In genomic region chr1:15406911-15407559, GRCh38 we compare ENCODE assay signal across 12 cellular contexts. TPM values are rescaled to one million over a fixed set of nuclear protein-coding genes. Genes with fewer than 3 reads are reported as not detected.
DNase-seq lines count a peak whose midpoint lies in the region; ATAC-seq, FAIRE-seq and TF ChIP-seq lines count a peak whose summit lies in the region.
"Had no signal": no experiment of that assay in that cellular context is flagged by ENCODE, and none has a peak within 500 bp of the region (broad histone marks: within the 10 kb centered on the region; RNA-seq: fewer than 3 reads in every experiment).

No MANE protein-coding gene starts in this region.

- peaks cover 30% of the 10 kb centered on the region for H3K27me3 Mint-ChIP-seq in activated CD8-positive, alpha-beta T cell treated with anti-CD3 and anti-CD28 coated beads, Interleukin-2, amount 10 ng/mL, durations not matched to agents 7 days and 5 days (ENCODE audit: low read depth)

- no peak for TF ChIP-seq CTCF in astrocyte of the spinal cord (IDR thresholded peaks at IDR 0.05; ENCODE audit: low read depth, low read length)

- no peak overlapping the region for H3K27ac Mint-ChIP-seq in activated CD8-positive, alpha-beta T cell treated with anti-CD3 and anti-CD28 coated beads, Interleukin-2, amount 10 ng/mL, durations not matched to agents 7 days and 5 days

- H3K36me3 Mint-ChIP-seq in activated CD8-positive, alpha-beta T cell treated with anti-CD3 and anti-CD28 coated beads, Interleukin-2, amount 10 ng/mL, durations not matched to agents 7 days and 5 days (ENCODE audit: low read depth), result peaks cover 9% of the 10 kb centered on the region

- H3K9me3 Mint-ChIP-seq in activated CD8-positive, alpha-beta T cell treated with anti-CD3 and anti-CD28 coated beads, Interleukin-2, amount 10 ng/mL, durations not matched to agents 7 days and 5 days (ENCODE audit: insufficient read depth), result no peaks in the 10 kb centered on the region

- H3K4me3 Mint-ChIP-seq in activated CD8-positive, alpha-beta T cell treated with anti-CD3 and anti-CD28 coated beads, Interleukin-2, amount 10 ng/mL, durations not matched to agents 7 days and 5 days, result no peak overlapping the region

- no peak for FAIRE-seq in frontal cortex (lab: Jason Lieb, UNC)

- CTCF ChIA-PET in activated CD8-positive, alpha-beta T cell treated with anti-CD3 and anti-CD28 coated beads, Interleukin-2, amount 10 ng/mL, durations not matched to agents 7 days and 5 days (lab: Charles Lee), result interaction anchor here (1.2 to 1.3 kb wide), 3 partner anchors 10 to 84 kb away, joined by 3 to 5 read pairs (median 3); no protein-coding TSS in a partner anchor

- in situ Hi-C loops in astrocyte of the spinal cord (cut with HindIII; ENCODE audit: low sequenced_read_pairs), result no loop called here

- H3K4me3 ChIP-seq in astrocyte of the spinal cord (ENCODE audit: low read depth, low read length), result no peak overlapping the region
- H3K4me3 ChIP-seq: lung had no signal

- H3K4me1 Mint-ChIP-seq in activated CD8-positive, alpha-beta T cell treated with anti-CD3 and anti-CD28 coated beads, Interleukin-2, amount 10 ng/mL, durations not matched to agents 7 days and 5 days (ENCODE audit: low read depth), result peaks cover 20% of the 10 kb centered on the region

- POLR2A ChIA-PET in activated CD8-positive, alpha-beta T cell treated with anti-CD3 and anti-CD28 coated beads, Interleukin-2, amount 10 ng/mL, durations not matched to agents 7 days and 5 days (lab: Charles Lee), result no interaction called here

- ATAC-seq in GM18502 (IDR thresholded peaks at IDR 0.05; ENCODE audit: poor library complexity, unreplicated experiment), result no peak
- ATAC-seq in activated CD8-positive, alpha-beta T cell treated with anti-CD3 and anti-CD28 coated beads, Interleukin-2, amount 10 ng/mL, durations not matched to agents 7 days and 5 days, result no peak

- DNase-seq in HCEC 1CT, result peak; percentile 61
- peak; percentile 71 for DNase-seq in astrocyte of the spinal cord (ENCODE audit: low read depth, low spot score)
- peak; percentile 75 for DNase-seq in iris pigment epithelial cell (ENCODE audit: low read depth)
- peak; percentile 52 for DNase-seq in superior temporal gyrus (ENCODE audit: extremely low spot score)
- no peak for DNase-seq in activated CD8-positive, alpha-beta T cell treated with anti-CD3 and anti-CD28 coated beads, Interleukin-2, amount 10 ng/mL, durations not matched to agents 7 days and 5 days
- no peak for DNase-seq in frontal cortex (ENCODE audit: low spot score in 2 of 2)
- no peak for DNase-seq in stimulated activated CD4-positive, alpha-beta T cell treated with anti-CD3 and anti-CD28 coated beads, Interleukin-4, amount 100 ng/mL, for 4 hours
- DNase-seq: effector memory CD4-positive, alpha-beta T cell; NCI-H187; stimulated activated CD4-positive, alpha-beta T cell treated with anti-CD3 and anti-CD28 coated beads, Interleukin-2, amount 100 ng/mL, for 48 hours had no signal

RNA-seq across cellular contexts. Expression of gene EFHD2, which starts 2.7 kb away (rescaled TPM):
- 10 to 100 TPM; 71.0 to 71.8 TPM for total RNA-seq in activated CD8-positive, alpha-beta T cell treated with anti-CD3 and anti-CD28 coated beads, Interleukin-2, amount 10 ng/mL, durations not matched to agents 7 days and 5 days
- total RNA-seq in frontal cortex, result 5.3 TPM

RNA-seq across cellular contexts. Expression of gene CTRC, which starts 31.2 kb away (rescaled TPM):
- not detected for total RNA-seq in activated CD8-positive, alpha-beta T cell treated with anti-CD3 and anti-CD28 coated beads, Interleukin-2, amount 10 ng/mL, durations not matched to agents 7 days and 5 days
- total RNA-seq in frontal cortex, result not detected

RNA-seq across cellular contexts. Expression of gene CELA2A, which starts 49.5 kb away (rescaled TPM):
- not detected for total RNA-seq in activated CD8-positive, alpha-beta T cell treated with anti-CD3 and anti-CD28 coated beads, Interleukin-2, amount 10 ng/mL, durations not matched to agents 7 days and 5 days
- not detected for total RNA-seq in frontal cortex

Comparison
In these comparisons a context has a peak if more than half of its experiments do, and no peak if none do; other contexts are left out.
1. DNase-seq: peak in HCEC 1CT (single experiment), astrocyte of the spinal cord (single experiment), iris pigment epithelial cell (single experiment) and superior temporal gyrus (single experiment); none in activated CD8-positive, alpha-beta T cell treated with anti-CD3 and anti-CD28 coated beads, Interleukin-2, amount 10 ng/mL, durations not matched to agents 7 days and 5 days (single experiment), frontal cortex (0 of 2) and stimulated activated CD4-positive, alpha-beta T cell treated with anti-CD3 and anti-CD28 coated beads, Interleukin-4, amount 100 ng/mL, for 4 hours (0 of 2).
2. RNA of gene EFHD2, which starts 2.7 kb away (total RNA-seq): 71.0 to 71.8 TPM in activated CD8-positive, alpha-beta T cell treated with anti-CD3 and anti-CD28 coated beads, Interleukin-2, amount 10 ng/mL, durations not matched to agents 7 days and 5 days; 5.3 TPM in frontal cortex (single experiment); every median in the first group is over 10 times any median in the second.